Comparison of ENCODE assay signal across 8 cellular contexts in the genomic region with DNA sequence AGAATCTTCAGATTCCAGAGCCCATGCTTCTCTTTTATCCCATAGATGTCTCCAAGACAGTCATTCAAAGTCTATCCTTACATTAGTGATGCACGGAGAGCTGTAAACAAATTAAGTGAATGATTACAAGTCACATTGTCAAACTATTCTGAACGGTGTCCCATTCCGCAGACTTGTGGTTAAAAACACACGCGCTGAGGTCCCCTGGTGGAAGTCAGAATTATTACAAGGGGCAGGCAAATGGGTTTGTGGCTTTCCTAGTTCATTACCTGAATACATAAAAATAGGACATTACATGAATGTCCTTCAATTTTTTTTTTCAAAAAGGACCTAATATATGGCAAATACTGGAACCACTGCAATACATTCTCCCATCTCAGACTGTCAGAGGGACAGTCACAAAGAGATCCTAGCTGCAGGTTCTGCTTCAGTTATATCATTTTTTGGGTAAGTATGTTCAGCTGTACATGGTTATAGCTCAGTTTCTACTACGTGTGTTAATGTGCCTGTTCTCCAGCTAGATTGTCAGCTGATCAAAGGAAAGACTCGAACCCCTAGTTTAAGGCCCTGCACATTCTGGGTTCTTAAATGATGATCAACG. TPM values are rescaled to one million over a fixed set of nuclear protein-coding genes. Genes with fewer than 3 reads are reported as not detected.
DNase-seq lines count a peak whose midpoint lies in the region; ATAC-seq and TF ChIP-seq lines count a peak whose summit lies in the region.

No MANE protein-coding gene starts in this region.

- peaks cover 30% of the 10 kb centered on the region for H3K4me1 Mint-ChIP-seq in WTC11
- peaks cover 13 to 14% of the 10 kb centered on the region in 2 donors for H3K4me1 Mint-ChIP-seq in stimulated activated naive B cell treated with anti-CD40 and anti-IgM and Interleukin-4, amounts not matched to agents 10 μg/mL and 1 μg/mL and 100 μg/mL, for 72 hours

- ATAC-seq in HG02798 (IDR thresholded peaks at IDR 0.05; ENCODE audit: poor library complexity, unreplicated experiment) (peak; percentile 75), WTC11 (peak; percentile 66)
- ATAC-seq in stimulated activated naive B cell treated with anti-CD40 and anti-IgM and Interleukin-4, amounts not matched to agents 10 μg/mL and 1 μg/mL and 100 μg/mL, for 72 hours (replicated peaks): peak; percentile 44 to 57

- H3K27ac Mint-ChIP-seq in WTC11: no peak overlapping the region
- H3K27ac Mint-ChIP-seq in stimulated activated naive B cell treated with anti-CD40 and anti-IgM and Interleukin-4, amounts not matched to agents 10 μg/mL and 1 μg/mL and 100 μg/mL, for 72 hours: no peak overlapping the region

- peak; percentile 22 for DNase-seq in A172 (ENCODE audit: low spot score)
- DNase-seq in NCI-H1694 (lab: John Stamatoyannopoulos, UW): peak; percentile 87
- DNase-seq in WTC11 (ENCODE audit: low spot score): peak; percentile 62
- no peak for DNase-seq in coronary artery (ENCODE audit: low spot score)
- DNase-seq in medulla oblongata (ENCODE audit: extremely low spot score): peak; percentile 88
- DNase-seq in stimulated activated naive B cell treated with anti-CD40 and anti-IgM and Interleukin-4, amounts not matched to agents 10 μg/mL and 1 μg/mL and 100 μg/mL, for 72 hours: no peak

- peak overlapping the region in 1 of 2 donors; percentile 3 for H3K27ac ChIP-seq in coronary artery

- POLR2A ChIA-PET in WTC11 (lab: Charles Lee): interaction anchor here (0.8 to 0.9 kb wide), 2 partner anchors 17 to 184 kb away, joined by 3 to 4 read pairs; no protein-coding TSS in a partner anchor

- CTCF ChIA-PET in WTC11 (lab: Charles Lee): interaction anchor here (0.6 to 4.7 kb wide), 18 partner anchors 17 to 1265 kb away, joined by 3 to 87 read pairs (median 4); a partner anchor contains a TSS

- peak; percentile 79 for TF ChIP-seq CTCF in GM12873 (IDR thresholded peaks at IDR 0.05; ENCODE audit: insufficient read depth, low read depth, low read length, missing control alignments)
- TF ChIP-seq CTCF in WTC11 (IDR thresholded peaks at IDR 0.05): peak; percentile 81
- TF ChIP-seq CTCF in coronary artery (IDR thresholded peaks at IDR 0.05): peak; percentile 74

- H3K4me3 ChIP-seq in coronary artery: peak overlapping the region; percentile 17

- peaks cover 4% of the 10 kb centered on the region; the same call in 1 of the 2 replicates for H3K27me3 Mint-ChIP-seq in WTC11 (ENCODE audit: low read depth)
- peaks cover 9 to 21% of the 10 kb centered on the region in 2 donors for H3K27me3 Mint-ChIP-seq in stimulated activated naive B cell treated with anti-CD40 and anti-IgM and Interleukin-4, amounts not matched to agents 10 μg/mL and 1 μg/mL and 100 μg/mL, for 72 hours

- H3K4me3 Mint-ChIP-seq in WTC11: peak overlapping the region; percentile 29
- H3K4me3 Mint-ChIP-seq in stimulated activated naive B cell treated with anti-CD40 and anti-IgM and Interleukin-4, amounts not matched to agents 10 μg/mL and 1 μg/mL and 100 μg/mL, for 72 hours: no peak overlapping the region

- H3K9me3 Mint-ChIP-seq in WTC11: no peaks in the 10 kb centered on the region
- peaks cover 0 to 1% of the 10 kb centered on the region in 2 donors for H3K9me3 Mint-ChIP-seq in stimulated activated naive B cell treated with anti-CD40 and anti-IgM and Interleukin-4, amounts not matched to agents 10 μg/mL and 1 μg/mL and 100 μg/mL, for 72 hours

- H3K36me3 Mint-ChIP-seq in WTC11: no peaks in the 10 kb centered on the region
- H3K36me3 Mint-ChIP-seq in stimulated activated naive B cell treated with anti-CD40 and anti-IgM and Interleukin-4, amounts not matched to agents 10 μg/mL and 1 μg/mL and 100 μg/mL, for 72 hours: no peaks in the 10 kb centered on the region

TF ChIP-seq in WTC11, 78 proteins besides CTCF, POLR2A, EP300 and RAD21:
- TF ChIP-seq, protein P1, sequence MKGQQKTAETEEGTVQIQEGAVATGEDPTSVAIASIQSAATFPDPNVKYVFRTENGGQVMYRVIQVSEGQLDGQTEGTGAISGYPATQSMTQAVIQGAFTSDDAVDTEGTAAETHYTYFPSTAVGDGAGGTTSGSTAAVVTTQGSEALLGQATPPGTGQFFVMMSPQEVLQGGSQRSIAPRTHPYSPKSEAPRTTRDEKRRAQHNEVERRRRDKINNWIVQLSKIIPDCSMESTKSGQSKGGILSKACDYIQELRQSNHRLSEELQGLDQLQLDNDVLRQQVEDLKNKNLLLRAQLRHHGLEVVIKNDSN (CRISPR knock-in tag; IDR thresholded peaks at IDR 0.05): no peak
- TF ChIP-seq, protein P2, sequence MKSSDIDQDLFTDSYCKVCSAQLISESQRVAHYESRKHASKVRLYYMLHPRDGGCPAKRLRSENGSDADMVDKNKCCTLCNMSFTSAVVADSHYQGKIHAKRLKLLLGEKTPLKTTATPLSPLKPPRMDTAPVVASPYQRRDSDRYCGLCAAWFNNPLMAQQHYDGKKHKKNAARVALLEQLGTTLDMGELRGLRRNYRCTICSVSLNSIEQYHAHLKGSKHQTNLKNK (CRISPR knock-in tag; IDR thresholded peaks at IDR 0.05): no peak
- TF ChIP-seq GABPB1 (CRISPR knock-in tag; IDR thresholded peaks at IDR 0.05) (no peak), GTF2I (CRISPR knock-in tag; conservative IDR thresholded peaks at IDR 0.05) (no peak), EMX1 (CRISPR knock-in tag; IDR thresholded peaks at IDR 0.05) (no peak), FOXJ3 (CRISPR knock-in tag; IDR thresholded peaks at IDR 0.05; ENCODE audit: borderline replicate concordance) (no peak), CREM (CRISPR knock-in tag; IDR thresholded peaks at IDR 0.05) (no peak), ATF1 (CRISPR knock-in tag; IDR thresholded peaks at IDR 0.05) (no peak), FOXP1 (CRISPR knock-in tag; IDR thresholded peaks at IDR 0.05; ENCODE audit: borderline replicate concordance) (no peak), ZNF263 (CRISPR knock-in tag; IDR thresholded peaks at IDR 0.05; ENCODE audit: low read depth) (no peak), NFATC4 (CRISPR knock-in tag; IDR thresholded peaks at IDR 0.05) (no peak), PRRX2 (CRISPR knock-in tag; IDR thresholded peaks at IDR 0.05) (no peak), NFYB (CRISPR knock-in tag; conservative IDR thresholded peaks at IDR 0.05; ENCODE audit: low read depth) (no peak), NR3C1 (CRISPR knock-in tag; conservative IDR thresholded peaks at IDR 0.05; ENCODE audit: low read depth) (no peak), NFE2L1 (CRISPR knock-in tag; IDR thresholded peaks at IDR 0.05) (no peak), ELF4 (CRISPR knock-in tag; IDR thresholded peaks at IDR 0.05; ENCODE audit: low read depth) (no peak)
- TF ChIP-seq, protein P3, sequence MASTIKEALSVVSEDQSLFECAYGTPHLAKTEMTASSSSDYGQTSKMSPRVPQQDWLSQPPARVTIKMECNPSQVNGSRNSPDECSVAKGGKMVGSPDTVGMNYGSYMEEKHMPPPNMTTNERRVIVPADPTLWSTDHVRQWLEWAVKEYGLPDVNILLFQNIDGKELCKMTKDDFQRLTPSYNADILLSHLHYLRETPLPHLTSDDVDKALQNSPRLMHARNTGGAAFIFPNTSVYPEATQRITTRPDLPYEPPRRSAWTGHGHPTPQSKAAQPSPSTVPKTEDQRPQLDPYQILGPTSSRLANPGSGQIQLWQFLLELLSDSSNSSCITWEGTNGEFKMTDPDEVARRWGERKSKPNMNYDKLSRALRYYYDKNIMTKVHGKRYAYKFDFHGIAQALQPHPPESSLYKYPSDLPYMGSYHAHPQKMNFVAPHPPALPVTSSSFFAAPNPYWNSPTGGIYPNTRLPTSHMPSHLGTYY (CRISPR knock-in tag; IDR thresholded peaks at IDR 0.05): no peak
- TF ChIP-seq, protein P4, sequence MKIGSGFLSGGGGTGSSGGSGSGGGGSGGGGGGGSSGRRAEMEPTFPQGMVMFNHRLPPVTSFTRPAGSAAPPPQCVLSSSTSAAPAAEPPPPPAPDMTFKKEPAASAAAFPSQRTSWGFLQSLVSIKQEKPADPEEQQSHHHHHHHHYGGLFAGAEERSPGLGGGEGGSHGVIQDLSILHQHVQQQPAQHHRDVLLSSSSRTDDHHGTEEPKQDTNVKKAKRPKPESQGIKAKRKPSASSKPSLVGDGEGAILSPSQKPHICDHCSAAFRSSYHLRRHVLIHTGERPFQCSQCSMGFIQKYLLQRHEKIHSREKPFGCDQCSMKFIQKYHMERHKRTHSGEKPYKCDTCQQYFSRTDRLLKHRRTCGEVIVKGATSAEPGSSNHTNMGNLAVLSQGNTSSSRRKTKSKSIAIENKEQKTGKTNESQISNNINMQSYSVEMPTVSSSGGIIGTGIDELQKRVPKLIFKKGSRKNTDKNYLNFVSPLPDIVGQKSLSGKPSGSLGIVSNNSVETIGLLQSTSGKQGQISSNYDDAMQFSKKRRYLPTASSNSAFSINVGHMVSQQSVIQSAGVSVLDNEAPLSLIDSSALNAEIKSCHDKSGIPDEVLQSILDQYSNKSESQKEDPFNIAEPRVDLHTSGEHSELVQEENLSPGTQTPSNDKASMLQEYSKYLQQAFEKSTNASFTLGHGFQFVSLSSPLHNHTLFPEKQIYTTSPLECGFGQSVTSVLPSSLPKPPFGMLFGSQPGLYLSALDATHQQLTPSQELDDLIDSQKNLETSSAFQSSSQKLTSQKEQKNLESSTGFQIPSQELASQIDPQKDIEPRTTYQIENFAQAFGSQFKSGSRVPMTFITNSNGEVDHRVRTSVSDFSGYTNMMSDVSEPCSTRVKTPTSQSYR (CRISPR knock-in tag; IDR thresholded peaks at IDR 0.05): no peak
- TF ChIP-seq, protein P5, sequence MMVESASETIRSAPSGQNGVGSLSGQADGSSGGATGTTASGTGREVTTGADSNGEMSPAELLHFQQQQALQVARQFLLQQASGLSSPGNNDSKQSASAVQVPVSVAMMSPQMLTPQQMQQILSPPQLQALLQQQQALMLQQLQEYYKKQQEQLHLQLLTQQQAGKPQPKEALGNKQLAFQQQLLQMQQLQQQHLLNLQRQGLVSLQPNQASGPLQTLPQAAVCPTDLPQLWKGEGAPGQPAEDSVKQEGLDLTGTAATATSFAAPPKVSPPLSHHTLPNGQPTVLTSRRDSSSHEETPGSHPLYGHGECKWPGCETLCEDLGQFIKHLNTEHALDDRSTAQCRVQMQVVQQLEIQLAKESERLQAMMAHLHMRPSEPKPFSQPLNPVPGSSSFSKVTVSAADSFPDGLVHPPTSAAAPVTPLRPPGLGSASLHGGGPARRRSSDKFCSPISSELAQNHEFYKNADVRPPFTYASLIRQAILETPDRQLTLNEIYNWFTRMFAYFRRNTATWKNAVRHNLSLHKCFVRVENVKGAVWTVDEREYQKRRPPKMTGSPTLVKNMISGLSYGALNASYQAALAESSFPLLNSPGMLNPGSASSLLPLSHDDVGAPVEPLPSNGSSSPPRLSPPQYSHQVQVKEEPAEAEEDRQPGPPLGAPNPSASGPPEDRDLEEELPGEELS (CRISPR knock-in tag; IDR thresholded peaks at IDR 0.05): no peak

RNA-seq across cellular contexts. Expression of a gene that starts 53.1 kb away (rescaled TPM):
- total RNA-seq in A172 (2014; rRNA removed; shearing (Covaris generic)): 0.52 and 1.6 TPM in 2 replicates
- 43.0 to 69.2 TPM (median 45.2 TPM) in 3 replicates for total RNA-seq in WTC11 (2021)

Comparison
In these comparisons a context has a peak if more than half of its experiments do, and no peak if none do; other contexts are left out.
1. DNase-seq: peak in A172 (single experiment), NCI-H1694 (single experiment), WTC11 (single experiment) and medulla oblongata (single experiment); none in coronary artery (single experiment) and stimulated activated naive B cell treated with anti-CD40 and anti-IgM and Interleukin-4, amounts not matched to agents 10 μg/mL and 1 μg/mL and 100 μg/mL, for 72 hours (single experiment).
2. RNA of a gene that starts 53.1 kb away (total RNA-seq): 43.0 to 69.2 TPM in WTC11; 0.52 to 1.6 TPM in A172; every median in the first group is over 10 times any median in the second.
3. Peak in every context shown above with its lines, with median percentiles within 50 percentile points of each other: CTCF ChIP-seq and ATAC-seq.